8 cellular contexts compared by ENCODE assay signal in genomic region chr15:51499379-51499976, GRCh38.
DNase-seq lines count a peak whose midpoint lies in the region; ATAC-seq and TF ChIP-seq lines count a peak whose summit lies in the region.

No MANE protein-coding gene starts in this region.

- peaks cover 23% of the 10 kb centered on the region for H3K4me1 Mint-ChIP-seq in HFFc6 (ENCODE audit: low read depth)

- no peak overlapping the region for H3K4me3 Mint-ChIP-seq in HFFc6

- no peaks in the 10 kb centered on the region for H3K36me3 ChIP-seq in BJ (ENCODE audit: control insufficient read depth, insufficient read depth, low read length)

- H3K36me3 Mint-ChIP-seq in HFFc6 (ENCODE audit: low read depth), result 0 out of 2 replicates have a peak, but pooled peaks cover 4% of the 10 kb centered on the region

- POLR2A ChIA-PET in BJ (lab: Charles Lee), result no interaction called here

- CTCF ChIA-PET in BJ (lab: Yijun Ruan, JAX), result interaction anchor here (0.6 to 3.2 kb wide), 9 partner anchors 8 to 117 kb away, joined by 3 to 16 read pairs (median 5); no protein-coding TSS in a partner anchor

- H3K9me3 Mint-ChIP-seq in HFFc6, result no peaks in the 10 kb centered on the region

- H3K27me3 ChIP-seq in BJ (ENCODE audit: control insufficient read depth, insufficient read depth, low read length), result no peaks in the 10 kb centered on the region

- DNase-seq in BJ (ENCODE audit: low read depth), result no peak
- peak; percentile 44 for DNase-seq in HFFc6
- peak; percentile 37 for DNase-seq in RPMI7951 (ENCODE audit: low read depth)
- DNase-seq in glomerular visceral epithelial cell (ENCODE audit: extremely low spot score), result peak; percentile 21
- no peak for DNase-seq in effector CD4-positive, alpha-beta T cell
- no peak for DNase-seq in middle frontal gyrus (ENCODE audit: extremely low spot score, low spot score)

- TF ChIP-seq CTCF in BJ (IDR thresholded peaks at IDR 0.05; ENCODE audit: insufficient read depth, low read depth, low read length) (peak; percentile 57), HFFc6 (IDR thresholded peaks at IDR 0.05) (peak; percentile 83)

- H3K4me3 ChIP-seq in BJ (ENCODE audit: low read depth, low read length), result no peak overlapping the region

- ATAC-seq in GM21367 (IDR thresholded peaks at IDR 0.05; ENCODE audit: unreplicated experiment), result no peak
- no peak for ATAC-seq in HG03025 (IDR thresholded peaks at IDR 0.05; ENCODE audit: low FRiP score, unreplicated experiment)

- no peak overlapping the region for H3K27ac Mint-ChIP-seq in HFFc6

- no peaks in the 10 kb centered on the region for H3K27me3 Mint-ChIP-seq in HFFc6 (ENCODE audit: insufficient read depth)

Comparison
In these comparisons a context has a peak if more than half of its experiments do, and no peak if none do; other contexts are left out.
1. DNase-seq: peak in HFFc6 (single experiment), RPMI7951 (single experiment) and glomerular visceral epithelial cell (single experiment); none in BJ (single experiment), effector CD4-positive, alpha-beta T cell (single experiment) and middle frontal gyrus (single experiment).